Comparison of ENCODE assay signal across 20 cellular contexts in genomic region chr1:20423169-20423795, GRCh38.
DNase-seq lines count a peak whose midpoint lies in the region; ATAC-seq, FAIRE-seq and TF ChIP-seq lines count a peak whose summit lies in the region.
"Had no signal": no experiment of that assay in that cellular context is flagged by ENCODE, and none has a peak within 500 bp of the region (broad histone marks: within the 10 kb centered on the region; RNA-seq: fewer than 3 reads in every experiment).

No MANE protein-coding gene starts in this region.

- TF ChIP-seq POLR2A in K562 (conservative IDR thresholded peaks at IDR 0.05), result no peak

- H3K36me3 ChIP-seq in GM23248 (ENCODE audit: low read depth), result no peaks in the 10 kb centered on the region
- H3K36me3 ChIP-seq in OCI-LY7 (ENCODE audit: insufficient read depth, low read length), result no peaks in the 10 kb centered on the region; the same call in 1 of the 2 replicates
- no peaks in the 10 kb centered on the region for H3K36me3 ChIP-seq in K562 (ENCODE audit: control insufficient read depth, insufficient read depth, low read length)
- H3K36me3 ChIP-seq: BLaER1 treated with 17β-estradiol and CSF1 and Interleukin-3, amounts not matched to agents 10 nM and 100 nM had no signal

- H4K20me1 ChIP-seq in GM23248 (ENCODE audit: insufficient read depth), result no peaks in the 10 kb centered on the region
- H4K20me1 ChIP-seq in OCI-LY7 (ENCODE audit: insufficient read depth, low read length), result no peaks in the 10 kb centered on the region
- no peaks in the 10 kb centered on the region for H4K20me1 ChIP-seq in K562 (replicated peaks; ENCODE audit: control insufficient read depth, insufficient read depth, low read length)
- H4K20me1 ChIP-seq: BLaER1 treated with 17β-estradiol and CSF1 and Interleukin-3, amounts not matched to agents 10 nM and 100 nM had no signal

- DNase-seq in NCI-H1105 treated with DMSO at 0.1 percent for 48 hours (lab: John Stamatoyannopoulos, UW), result peak; percentile 4
- no peak for DNase-seq in NCI-H1105 (lab: John Stamatoyannopoulos, UW)
- peak; percentile 27 for DNase-seq in GM23248
- peak; percentile 37 for DNase-seq in OCI-LY7 (ENCODE audit: low spot score)
- DNase-seq in K562 (ENCODE audit: extremely low read depth in 1 of 4, low spot score in 3 of 4), result no peak
- no peak for DNase-seq in GF-D8 (lab: John Stamatoyannopoulos, UW)
- DNase-seq in stimulated activated CD4-positive, alpha-beta T cell treated with anti-CD3 and anti-CD28 coated beads, Interleukin-1b, Interleukin-23, amount 100 ng/mL, for 48 hours, result no peak
- DNase-seq: 8988T; Calu3; CD8-positive, alpha-beta T cell; GOT3; H7; IMR-90; KBM-7 had no signal

- no peak overlapping the region for H3K27ac ChIP-seq in GM23248
- no peak overlapping the region for H3K27ac ChIP-seq in OCI-LY7 (ENCODE audit: low read depth, low read length, poor library complexity, severe bottlenecking)
- H3K27ac ChIP-seq in K562 (ENCODE audit: extremely low read depth, low read depth, low read length), result no peak overlapping the region
- H3K27ac ChIP-seq: BLaER1 treated with 17β-estradiol and CSF1 and Interleukin-3, amounts not matched to agents 10 nM and 100 nM; HL-60 had no signal

- H3K9me2 ChIP-seq in GM23248 (ENCODE audit: insufficient read depth) (no peaks in the 10 kb centered on the region), OCI-LY7 (ENCODE audit: insufficient read depth, low read length) (no peaks in the 10 kb centered on the region)

- H3K4me3 ChIP-seq in GM23248, result no peak overlapping the region
- no peak overlapping the region for H3K4me3 ChIP-seq in OCI-LY7 (ENCODE audit: low read depth, low read length, poor library complexity, severe bottlenecking)
- H3K4me3 ChIP-seq in K562, result no peak overlapping the region
- H3K4me3 ChIP-seq: BLaER1 treated with 17β-estradiol and CSF1 and Interleukin-3, amounts not matched to agents 10 nM and 100 nM had no signal

- POLR2A ChIA-PET in OCI-LY7 (lab: Charles Lee), result interaction anchor here (0.6 to 1.4 kb wide), 4 partner anchors 34 to 125 kb away, joined by 3 to 4 read pairs (median 4); no protein-coding TSS in a partner anchor
- POLR2A ChIA-PET in K562 (lab: Yijun Ruan, JAX), result no interaction called here

- TF ChIP-seq EP300 in K562 (IDR thresholded peaks at IDR 0.05; ENCODE audit: low read length), result no peak

- BruUV-seq in OCI-LY7 (replicated peaks; lab: Mats Ljungman, UMichigan) (no TSS peak), K562 (replicated peaks; lab: Mats Ljungman, UMichigan) (no TSS peak)

- TF ChIP-seq RAD21 in K562 (CRISPR knock-in tag; conservative IDR thresholded peaks at IDR 0.05 in 1 of 2, IDR thresholded peaks at IDR 0.05 in 1 of 2), result no peak

- H3K27me3 ChIP-seq in GM23248 (replicated peaks; ENCODE audit: insufficient read depth), result 0 out of 2 replicates have a peak, but pooled peaks cover 17% of the 10 kb centered on the region
- H3K27me3 ChIP-seq in K562 (ENCODE audit: control insufficient read depth in 2 of 2, insufficient read depth in 2 of 2, low read length in 2 of 2), result peaks cover 0 to 11% of the 10 kb centered on the region in 2 experiments; a peak in 3 of 5 replicates
- H3K27me3 ChIP-seq: BLaER1 treated with 17β-estradiol and CSF1 and Interleukin-3, amounts not matched to agents 10 nM and 100 nM had no signal

- H3K9me3 ChIP-seq in GM23248 (ENCODE audit: low read depth) (peaks cover 15% of the 10 kb centered on the region), OCI-LY7 (ENCODE audit: low read length) (peaks cover 40% of the 10 kb centered on the region), K562 (replicated peaks; ENCODE audit: control insufficient read depth, insufficient read depth, low read depth, low read length) (peaks cover 4% of the 10 kb centered on the region)

- H3K4me2 ChIP-seq in GM23248 (ENCODE audit: unreplicated experiment), result no peak overlapping the region
- no peak overlapping the region for H3K4me2 ChIP-seq in OCI-LY7 (ENCODE audit: low read length)
- H3K4me2 ChIP-seq in K562 (ENCODE audit: insufficient read depth, low read length), result no peak overlapping the region
- H3K4me2 ChIP-seq: BLaER1 treated with 17β-estradiol and CSF1 and Interleukin-3, amounts not matched to agents 10 nM and 100 nM had no signal

- peaks cover 11% of the 10 kb centered on the region for H3K4me1 ChIP-seq in GM23248 (ENCODE audit: insufficient read depth)
- H3K4me1 ChIP-seq in OCI-LY7 (ENCODE audit: insufficient read depth, low read length, poor library complexity, severe bottlenecking), result peaks cover 14% of the 10 kb centered on the region
- no peaks in the 10 kb centered on the region for H3K4me1 ChIP-seq in K562 (replicated peaks in 1 of 2; ENCODE audit: control insufficient read depth in 2 of 2, insufficient read depth in 2 of 2, low read length in 2 of 2)

- ATAC-seq in K562 (no peak), HG02840 (IDR thresholded peaks at IDR 0.05; ENCODE audit: low FRiP score, unreplicated experiment) (no peak)
- ATAC-seq: CD8-positive, alpha-beta T cell had no signal

- H2AFZ ChIP-seq in GM23248 (no peak overlapping the region), OCI-LY7 (ENCODE audit: low read length) (no peak overlapping the region), K562 (ENCODE audit: low read depth, low read length) (no peak overlapping the region)

- no peaks in the 10 kb centered on the region for H3K9me1 ChIP-seq in K562 (ENCODE audit: control insufficient read depth, insufficient read depth, low read length)

- peaks cover 4% of the 10 kb centered on the region; the same call in 1 of the 2 replicates for H3F3A ChIP-seq in GM23248 (ENCODE audit: insufficient read depth)

- H3K9ac ChIP-seq in GM23248 (no peak overlapping the region), K562 (ENCODE audit: insufficient read depth in 1 of 2, low read depth in 2 of 2, low read length in 2 of 2) (no peak overlapping the region)
- H3K9ac ChIP-seq: BLaER1 treated with 17β-estradiol and CSF1 and Interleukin-3, amounts not matched to agents 10 nM and 100 nM had no signal

- intact Hi-C loops in OCI-LY7 (cut with micrococcal nuclease; ENCODE audit: unreplicated experiment) (no loop called here), K562 (cut with micrococcal nuclease) (no loop called here)

- CTCF ChIA-PET in OCI-LY7 (lab: Charles Lee; ENCODE audit: unreplicated experiment) (no interaction called here), K562 (lab: Yijun Ruan, JAX; ENCODE audit: low intra/inter-chr PET ratio) (no interaction called here)

- TF ChIP-seq CTCF in OCI-LY7 (conservative IDR thresholded peaks at IDR 0.05; ENCODE audit: low read length), result no peak
- no peak for TF ChIP-seq CTCF in K562 (IDR thresholded peaks at IDR 0.05 in 2 of 3, conservative IDR thresholded peaks at IDR 0.05 in 1 of 3; ENCODE audit: insufficient read depth in 2 of 3, low read depth in 1 of 3, low read length in 3 of 3)

- WGBS in GM23248 (ENCODE audit: low coverage in 1 of 2, low lambda C conversion rate in 2 of 2, missing lambda C conversion rate in 2 of 2), 2 experiments, result 66 to 70% methylated on average over 3 of the region's 3 CpGs
- WGBS in K562 (ENCODE audit: insufficient coverage, low coverage, missing lambda C conversion rate), result 2% methylated on average over 3 of the region's 3 CpGs

- no peak for FAIRE-seq in K562 (lab: Jason Lieb, UNC)
- FAIRE-seq: G401.6, GM12892, GM18507 had no signal

- H3K79me2 ChIP-seq in GM23248 (ENCODE audit: insufficient read depth) (no peaks in the 10 kb centered on the region), OCI-LY7 (ENCODE audit: insufficient read depth, low read depth, low read length) (no peaks in the 10 kb centered on the region), K562 (ENCODE audit: control insufficient read depth, insufficient read depth, low read length) (no peaks in the 10 kb centered on the region)

- in situ Hi-C loops in GM23248 (cut with MboI), result no loop called here
- in situ Hi-C loops in K562 (cut with MboI), result no loop called here

TF ChIP-seq in K562, 482 proteins besides CTCF, POLR2A, EP300 and RAD21 (continues in another document):
- TF ChIP-seq ZNF592 (IDR thresholded peaks at IDR 0.05), result no peak
- TF ChIP-seq ZNF445 (CRISPR knock-in tag; IDR thresholded peaks at IDR 0.05; ENCODE audit: low read depth), result no peak
- TF ChIP-seq ZNF384 (IDR thresholded peaks at IDR 0.05; ENCODE audit: low read depth, low read length), result peak; percentile 70; the same call in 1 of the 2 replicates
- peak; percentile 22 for TF ChIP-seq DACH1 (IDR thresholded peaks at IDR 0.05; ENCODE audit: partially characterized antibody)
- TF ChIP-seq CBX5 (IDR thresholded peaks at IDR 0.05; ENCODE audit: borderline replicate concordance, low read depth), result peak; percentile 54; the same call in 1 of the 2 replicates
- TF ChIP-seq ATF7 (IDR thresholded peaks at IDR 0.05), result no peak
- no peak for TF ChIP-seq ETS2 (tag; IDR thresholded peaks at IDR 0.05; ENCODE audit: borderline replicate concordance, poor library complexity, severe bottlenecking)
- no peak for TF ChIP-seq GATAD2B (IDR thresholded peaks at IDR 0.05; ENCODE audit: borderline replicate concordance)
- no peak for TF ChIP-seq DDX20 (tag; IDR thresholded peaks at IDR 0.05; ENCODE audit: low read depth)

Comparison
In these comparisons a context has a peak if more than half of its experiments do, and no peak if none do; other contexts are left out.
1. DNase-seq: peak in NCI-H1105 treated with DMSO at 0.1 percent for 48 hours (single experiment), GM23248 (single experiment) and OCI-LY7 (single experiment); none in NCI-H1105 (single experiment), K562 (0 of 4), GF-D8 (single experiment) and stimulated activated CD4-positive, alpha-beta T cell treated with anti-CD3 and anti-CD28 coated beads, Interleukin-1b, Interleukin-23, amount 100 ng/mL, for 48 hours (single experiment).